Comparison of ENCODE assay signal across 7 cellular contexts in genomic region chr17:55237826-55238196, GRCh38. TPM values are rescaled to one million over a fixed set of nuclear protein-coding genes. Genes with fewer than 3 reads are reported as not detected.
DNase-seq lines count a peak whose midpoint lies in the region; ATAC-seq and TF ChIP-seq lines count a peak whose summit lies in the region.

No MANE protein-coding gene starts in this region.

- ATAC-seq in HG02759 (IDR thresholded peaks at IDR 0.05; ENCODE audit: unreplicated experiment), result no peak

- TF ChIP-seq CTCF in fibroblast of the aortic adventitia (IDR thresholded peaks at IDR 0.05; ENCODE audit: insufficient read depth, low read length) (no peak), smooth muscle cell (IDR thresholded peaks at IDR 0.05; ENCODE audit: borderline replicate concordance, insufficient read depth, poor library complexity, severe bottlenecking) (no peak)

- H3K27me3 ChIP-seq in H7 (ENCODE audit: control insufficient read depth, insufficient read depth, low read length) (peaks cover 7% of the 10 kb centered on the region), SJCRH30 (no peaks in the 10 kb centered on the region), smooth muscle cell (ENCODE audit: low read depth) (peaks cover 20% of the 10 kb centered on the region)

- H3K36me3 ChIP-seq in H7 (replicated peaks; ENCODE audit: control insufficient read depth, insufficient read depth, low read length) (no peaks in the 10 kb centered on the region), SJCRH30 (no peaks in the 10 kb centered on the region), smooth muscle cell (ENCODE audit: low read depth) (no peaks in the 10 kb centered on the region)

- H3K27ac ChIP-seq in SJCRH30, result peak overlapping the region; percentile 73
- no peak overlapping the region for H3K27ac ChIP-seq in smooth muscle cell (ENCODE audit: low read depth)

- H3K4me2 ChIP-seq in smooth muscle cell, result peak overlapping the region; percentile 90

- H3F3A ChIP-seq in smooth muscle cell (ENCODE audit: low read depth), result peaks cover 5% of the 10 kb centered on the region

- peak overlapping the region; percentile 88 for H2AFZ ChIP-seq in smooth muscle cell (ENCODE audit: low read depth)

- H3K4me1 ChIP-seq in SJCRH30, result peaks cover 5% of the 10 kb centered on the region
- peaks cover 8% of the 10 kb centered on the region for H3K4me1 ChIP-seq in smooth muscle cell (ENCODE audit: low read depth)

- peak overlapping the region; percentile 11 for H3K9ac ChIP-seq in smooth muscle cell (ENCODE audit: low read depth)

- H3K4me3 ChIP-seq in H7 (ENCODE audit: insufficient read depth, low read depth, low read length) (peak overlapping the region; percentile 55), SJCRH30 (peak overlapping the region; percentile 62), fibroblast of the aortic adventitia (ENCODE audit: low read depth, low read length) (peak overlapping the region; percentile 62), smooth muscle cell (peak overlapping the region; percentile 61)

- H4K20me1 ChIP-seq in smooth muscle cell (ENCODE audit: low read depth), result no peaks in the 10 kb centered on the region

- no peaks in the 10 kb centered on the region for H3K9me3 ChIP-seq in SJCRH30 (replicated peaks)
- H3K9me3 ChIP-seq in smooth muscle cell (replicated peaks; ENCODE audit: low read depth), result no peaks in the 10 kb centered on the region

- WGBS in smooth muscle cell (ENCODE audit: low lambda C conversion rate), result 42% methylated on average over 7 of the region's 7 CpGs

- no peaks in the 10 kb centered on the region for H3K79me2 ChIP-seq in smooth muscle cell (ENCODE audit: low read depth)

- DNase-seq in H7 (no peak), SJCRH30 (no peak), fibroblast of the aortic adventitia (ENCODE audit: low read depth) (no peak), smooth muscle cell (lab: John Stamatoyannopoulos, UW; ENCODE audit: unreplicated experiment) (no peak), glomerular visceral epithelial cell (ENCODE audit: extremely low spot score) (no peak)
- no peak for DNase-seq in stimulated activated CD4-positive, alpha-beta T cell treated with anti-CD3 and anti-CD28 coated beads, Interleukin-1b, Interleukin-23, amount 100 ng/mL, for 48 hours

RNA-seq across cellular contexts. Expression of gene HLF, which starts 26.9 kb away (rescaled TPM):
- 0.22 and 0.55 TPM in 2 replicates for total RNA-seq in H7 (2014; rRNA removed; shearing (Covaris generic))
- 1.5 and 2.4 TPM in 2 replicates for total RNA-seq in SJCRH30 (2014; rRNA removed; shearing (Covaris generic))
- 4.4 TPM in 1 of 2 replicates, not detected in the other for total RNA-seq in fibroblast of the aortic adventitia (ENCODE audit: low replicate concordance)
- not detected in 2 replicates for total RNA-seq in smooth muscle cell
- 0.19 TPM in 1 of 2 replicates, not detected in the other for polyA plus RNA-seq in smooth muscle cell
